ENCODE assay signal across 2 cellular contexts in the genomic region with DNA sequence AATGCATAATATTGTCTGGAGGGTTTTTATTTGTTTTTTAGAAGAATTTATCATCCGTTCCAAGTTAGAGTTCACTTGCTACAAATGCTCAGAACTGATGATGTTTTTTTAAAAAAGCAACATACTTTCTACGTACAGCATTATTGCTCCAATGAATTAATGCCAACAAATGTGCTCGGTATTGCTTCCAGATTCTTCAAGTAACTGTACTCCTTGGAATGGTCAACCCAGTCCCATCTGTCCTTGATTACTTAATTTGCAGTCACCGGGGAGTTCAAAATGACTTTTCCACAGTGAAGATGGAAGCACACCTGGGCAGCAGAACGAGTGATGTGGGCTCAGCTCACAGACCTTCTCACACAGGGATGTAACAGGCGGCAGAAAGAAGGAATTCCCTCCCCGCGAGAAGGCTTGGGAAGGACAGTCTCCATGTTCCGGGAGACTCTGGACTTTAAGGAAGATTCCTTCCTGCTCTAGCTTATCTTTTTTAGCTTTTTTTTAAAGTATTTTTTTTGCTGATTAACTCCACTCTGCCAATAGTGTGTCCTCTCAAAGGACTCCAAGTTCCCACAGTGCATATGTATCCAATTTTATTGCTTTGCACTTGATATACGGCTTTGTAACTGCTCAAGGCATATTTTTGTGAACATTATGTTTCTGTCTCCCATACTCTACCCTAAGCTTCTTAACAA.
TF ChIP-seq lines count a peak whose summit lies in the region.

No MANE protein-coding gene starts in this region.

TF ChIP-seq in HEK293T, 16 proteins besides CTCF, POLR2A, EP300 and RAD21:
- TF ChIP-seq, protein P1, sequence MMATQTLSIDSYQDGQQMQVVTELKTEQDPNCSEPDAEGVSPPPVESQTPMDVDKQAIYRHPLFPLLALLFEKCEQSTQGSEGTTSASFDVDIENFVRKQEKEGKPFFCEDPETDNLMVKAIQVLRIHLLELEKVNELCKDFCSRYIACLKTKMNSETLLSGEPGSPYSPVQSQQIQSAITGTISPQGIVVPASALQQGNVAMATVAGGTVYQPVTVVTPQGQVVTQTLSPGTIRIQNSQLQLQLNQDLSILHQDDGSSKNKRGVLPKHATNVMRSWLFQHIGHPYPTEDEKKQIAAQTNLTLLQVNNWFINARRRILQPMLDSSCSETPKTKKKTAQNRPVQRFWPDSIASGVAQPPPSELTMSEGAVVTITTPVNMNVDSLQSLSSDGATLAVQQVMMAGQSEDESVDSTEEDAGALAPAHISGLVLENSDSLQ (IDR thresholded peaks at IDR 0.05) = peak; percentile 76
- no peak for TF ChIP-seq NFRKB (IDR thresholded peaks at IDR 0.05)

TF ChIP-seq in endothelial cell of umbilical vein, 7 proteins besides CTCF, POLR2A, EP300 and RAD21 (continued from another document):
- TF ChIP-seq POLR2AphosphoS5 (IDR thresholded peaks at IDR 0.05; ENCODE audit: insufficient read depth, low read depth, low read length) (no peak), GATA2 (IDR thresholded peaks at IDR 0.05; ENCODE audit: insufficient read depth, insufficient read length, low read depth, low read length) (no peak), FOS (IDR thresholded peaks at IDR 0.05; ENCODE audit: borderline replicate concordance, insufficient read depth, low read length) (no peak)
